Comparison of ENCODE assay signal across 8 cellular contexts in the genomic region with DNA sequence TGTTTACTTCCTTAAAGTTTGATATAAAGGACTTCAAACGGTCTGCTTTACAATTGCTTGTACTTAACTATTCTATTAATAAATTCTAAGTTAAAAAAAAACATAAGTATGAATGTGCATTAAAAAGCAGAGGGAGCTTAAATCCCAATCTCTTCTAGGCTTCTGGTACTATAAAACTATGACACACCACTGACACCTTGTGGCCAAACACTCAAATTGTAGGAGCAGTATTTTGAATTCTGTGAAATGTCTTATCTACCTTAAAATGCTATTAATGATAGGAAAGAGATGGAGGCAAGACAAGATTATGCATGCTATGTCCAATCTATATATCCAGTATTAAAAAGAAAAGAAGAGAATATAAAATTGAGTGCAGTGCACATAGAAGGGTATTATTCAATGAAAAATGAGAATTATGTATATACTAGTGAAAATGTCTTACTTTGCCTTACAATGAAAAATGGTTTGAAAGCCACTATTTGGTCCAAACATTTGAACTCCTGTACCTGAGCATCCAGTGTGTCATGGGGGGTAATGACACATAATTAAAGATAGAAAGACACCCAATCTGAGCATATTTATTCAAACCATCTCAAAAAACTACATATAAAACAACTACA.
DNase-seq lines count a peak whose midpoint lies in the region; ATAC-seq and TF ChIP-seq lines count a peak whose summit lies in the region.

No MANE protein-coding gene starts in this region.

- no peaks in the 10 kb centered on the region for H3K4me1 Mint-ChIP-seq in memory B cell

- no peak overlapping the region for H3K4me2 ChIP-seq in PC-3 (ENCODE audit: low read length)

- H3K27ac Mint-ChIP-seq in memory B cell = no peak overlapping the region

- H3K27ac ChIP-seq in PC-3 (ENCODE audit: low read length) (no peak overlapping the region), brain microvascular endothelial cell (no peak overlapping the region)

- CTCF ChIA-PET in PC-3 (lab: Charles Lee) = no interaction called here

- H3F3A ChIP-seq in PC-3 (ENCODE audit: low read length, unreplicated experiment) = no peaks in the 10 kb centered on the region

- no peaks in the 10 kb centered on the region for H3K9me3 ChIP-seq in PC-3 (ENCODE audit: low read length)

- H3K9ac ChIP-seq in PC-3 (ENCODE audit: low read length) = no peak overlapping the region

- no peaks in the 10 kb centered on the region for H3K79me2 ChIP-seq in PC-3 (ENCODE audit: low read length)

- H4K20me1 ChIP-seq in PC-3 (ENCODE audit: low read length) = no peaks in the 10 kb centered on the region

- H3K4me3 ChIP-seq in PC-3 (ENCODE audit: low read length) = no peak overlapping the region
- H3K4me3 ChIP-seq in brain microvascular endothelial cell (ENCODE audit: low read depth, low read length) = no peak overlapping the region

- BruUV-seq in PC-3 (replicated peaks; lab: Mats Ljungman, UMichigan) = no TSS peak

- peaks cover 4% of the 10 kb centered on the region for H3K9me3 Mint-ChIP-seq in memory B cell

- no peaks in the 10 kb centered on the region for H3K4me1 ChIP-seq in PC-3 (ENCODE audit: insufficient read depth, low read length)

- TF ChIP-seq CTCF in PC-3 (conservative IDR thresholded peaks at IDR 0.05; ENCODE audit: low read depth, low read length) = peak; percentile 67
- peak; percentile 55 for TF ChIP-seq CTCF in brain microvascular endothelial cell (IDR thresholded peaks at IDR 0.05; ENCODE audit: low read depth, low read length, missing control alignments)

- no peak overlapping the region for H2AFZ ChIP-seq in PC-3 (ENCODE audit: low read length)

- no peaks in the 10 kb centered on the region for H3K9me2 ChIP-seq in PC-3 (replicated peaks; ENCODE audit: low read length)

- peak; percentile 43 for DNase-seq in DMS114 treated with DMSO at 0.1 percent for 48 hours (lab: John Stamatoyannopoulos, UW; ENCODE audit: unreplicated experiment)
- peak; percentile 77 for DNase-seq in HT-29 (ENCODE audit: low spot score)
- DNase-seq in PC-3 = peak; percentile 66
- DNase-seq in brain microvascular endothelial cell = peak; percentile 24
- DNase-seq in memory B cell (ENCODE audit: low spot score in 2 of 2) = peak in 1 of 2 donors; percentile 40
- DNase-seq in nucleus accumbens (lab: John Stamatoyannopoulos, UW) = no peak

- peak; percentile 38 for ATAC-seq in PC-3
- peak; percentile 64 for ATAC-seq in memory B cell (ENCODE audit: low read depth)
- ATAC-seq in HG02981 (IDR thresholded peaks at IDR 0.05; ENCODE audit: unreplicated experiment) = no peak
- ATAC-seq in HG02885 (IDR thresholded peaks at IDR 0.05; ENCODE audit: poor library complexity, unreplicated experiment) = no peak

- in situ Hi-C loops in brain microvascular endothelial cell (cut with HindIII; ENCODE audit: low pct_ligation_motif_present, low sequenced_read_pairs) = no loop called here

- H3K4me3 Mint-ChIP-seq in memory B cell = no peak overlapping the region

- POLR2A ChIA-PET in PC-3 (lab: Charles Lee; ENCODE audit: unreplicated experiment) = no interaction called here

- H3K27me3 ChIP-seq in PC-3 (ENCODE audit: low read length) (no peaks in the 10 kb centered on the region), brain microvascular endothelial cell (replicated peaks) (no peaks in the 10 kb centered on the region)

- intact Hi-C loops in PC-3 (cut with micrococcal nuclease) = loop anchor here (5.0 to 10.0 kb wide), 4 partner anchors 106 to 744 kb away; partner anchors contain the start of genes NR4A3 and STX17

- H3K36me3 ChIP-seq in PC-3 (ENCODE audit: low read depth, low read length) (no peaks in the 10 kb centered on the region), brain microvascular endothelial cell (replicated peaks) (no peaks in the 10 kb centered on the region)

- no peaks in the 10 kb centered on the region for H3K27me3 Mint-ChIP-seq in memory B cell

- peaks cover 26% of the 10 kb centered on the region for H3K36me3 Mint-ChIP-seq in memory B cell

Comparison
In these comparisons a context has a peak if more than half of its experiments do, and no peak if none do; other contexts are left out.
1. DNase-seq: peak in DMS114 treated with DMSO at 0.1 percent for 48 hours (single experiment), HT-29 (single experiment), PC-3 (single experiment) and brain microvascular endothelial cell (single experiment); none in nucleus accumbens (0 of 56).
2. ATAC-seq: peak in PC-3 (single experiment) and memory B cell (single experiment); none in HG02981 (single experiment) and HG02885 (single experiment).